28 cellular contexts compared by ENCODE assay signal in the genomic region with DNA sequence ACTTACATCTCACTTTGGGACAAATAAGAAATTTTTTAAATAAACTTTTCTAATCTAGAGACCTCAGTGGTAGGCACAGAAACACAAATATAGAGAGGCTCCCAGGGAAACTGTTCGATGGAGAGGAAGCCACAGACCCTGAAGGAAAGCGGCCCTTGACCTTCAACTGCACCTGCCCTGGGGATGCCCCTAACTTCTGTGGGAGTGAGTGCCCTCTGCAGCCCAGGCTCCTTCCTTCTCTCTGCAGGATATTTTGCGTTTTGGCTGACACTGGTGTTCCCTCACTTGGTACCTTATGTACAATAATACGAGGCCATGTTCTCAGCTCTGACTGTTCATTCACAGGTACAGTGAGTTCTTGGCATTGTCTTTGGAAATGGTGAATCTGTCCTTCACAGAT.
"Had no signal": no experiment of that assay in that cellular context is flagged by ENCODE, and none has a peak within 500 bp of the region (broad histone marks: within the 10 kb centered on the region; RNA-seq: fewer than 3 reads in every experiment).

No MANE protein-coding gene starts in this region.

- FAIRE-seq: colon, endometrium, endothelial cell of umbilical vein had no signal

- ATAC-seq: activated naive CD8-positive, alpha-beta T cell treated with anti-CD3 and anti-CD28 coated beads, Interleukin-2, amount 50 U/mL, for 24 hours; activated T-cell treated with anti-CD3 and anti-CD28 coated beads, Interleukin-2, amount 50 U/mL, for 4 hours; activated T-helper 17 cell treated with anti-CD3 and anti-CD28 coated beads, Interleukin-2, amount 50 U/mL, for 72 hours; body of pancreas; T-cell had no signal

- H3K9me3 ChIP-seq: adrenal gland, body of pancreas, esophagus squamous epithelium had no signal

- H3K27ac ChIP-seq: adrenal gland, body of pancreas, epithelial cell of prostate, esophagus squamous epithelium had no signal

- H3K27me3 ChIP-seq: body of pancreas had no signal

- H3K36me3 ChIP-seq: adrenal gland, esophagus squamous epithelium had no signal

- DNase-seq: activated CD4-positive, alpha-beta memory T cell treated with anti-CD3 and anti-CD28 coated beads, Interleukin-2, amount 10 ng/mL, durations not matched to agents 7 days and 5 days; activated CD4-positive, alpha-beta T cell treated with anti-CD3 and anti-CD28 coated beads for 1 hour; activated CD4-positive, alpha-beta T cell treated with anti-CD3 and anti-CD28 coated beads for 4 hours; activated CD4-positive, alpha-beta T cell treated with anti-CD3 and anti-CD28 coated beads, Interleukin-2, amount 10 ng/mL, durations not matched to agents 7 days and 5 days; activated CD4-positive, alpha-beta T cell treated with anti-CD3 and anti-CD28 coated beads, Interleukin-2, amount 50 U/mL, for 4 hours; activated effector memory CD4-positive, alpha-beta T cell treated with anti-CD3 and anti-CD28 coated beads, Interleukin-2, amount 50 U/mL, for 16 hours; activated naive CD4-positive, alpha-beta T cell treated with anti-CD3 and anti-CD28 coated beads for 36 hours; activated naive CD8-positive, alpha-beta T cell treated with anti-CD3 and anti-CD28 coated beads for 36 hours; activated naive CD8-positive, alpha-beta T cell treated with anti-CD3 and anti-CD28 coated beads, Interleukin-2, amount 50 U/mL, for 24 hours; activated T-cell treated with anti-CD3 and anti-CD28 coated beads, Interleukin-2, amount 50 U/mL, for 4 hours; adrenal gland; amygdala; aorta; body of pancreas; caudate nucleus; cortex of kidney; dermis blood vessel endothelial cell; effector CD8-positive, alpha-beta T cell; esophagus squamous epithelium; foreskin melanocyte; head of caudate nucleus; T-cell; T1000 had no signal

- H3K4me3 ChIP-seq: adrenal gland, body of pancreas, esophagus squamous epithelium had no signal

- H3K4me1 ChIP-seq: adrenal gland, body of pancreas, esophagus squamous epithelium had no signal
